In genomic region chr21:45299026-45299863, GRCh38 we compare ENCODE assay signal across 13 cellular contexts. TPM values are rescaled to one million over a fixed set of nuclear protein-coding genes. Genes with fewer than 3 reads are reported as not detected.
DNase-seq lines count a peak whose midpoint lies in the region; ATAC-seq, FAIRE-seq and TF ChIP-seq lines count a peak whose summit lies in the region.
"Had no signal": no experiment of that assay in that cellular context is flagged by ENCODE, and none has a peak within 500 bp of the region (broad histone marks: within the 10 kb centered on the region; RNA-seq: fewer than 3 reads in every experiment).

No MANE protein-coding gene starts in this region.

- H3K4me1 Mint-ChIP-seq in naive thymus-derived CD8-positive, alpha-beta T cell: peaks cover 4 to 24% (median 20%) of the 10 kb centered on the region in 4 donors

- H3K27ac ChIP-seq in liver (ENCODE audit: low read depth in 1 of 2, low read length in 2 of 2) (peak overlapping the region in 1 of 2 donors; percentile 48), HepG2 (ENCODE audit: extremely low read length, insufficient read depth, low read length) (no peak overlapping the region), cardiac muscle cell (peak overlapping the region; percentile 48)

- POLR2A ChIA-PET in HepG2 (lab: Yijun Ruan, JAX): interaction anchor here (1.0 kb wide), 1 partner anchor 10 kb away, joined by 3 read pairs; no protein-coding TSS in a partner anchor
- POLR2A ChIA-PET in naive thymus-derived CD8-positive, alpha-beta T cell (lab: Charles Lee): interaction anchor here (1.1 kb wide), 1 partner anchor 24 kb away, joined by 3 read pairs; no protein-coding TSS in a partner anchor

- WGBS in liver: 82% methylated on average over 22 of the region's 22 CpGs
- 98% methylated on average over 21 of the region's 22 CpGs for WGBS in HepG2 (ENCODE audit: low lambda C conversion rate)

- CTCF ChIA-PET in HepG2 (lab: Yijun Ruan, JAX; ENCODE audit: low intra/inter-chr PET ratio, low total read pairs): no interaction called here

- DNase-seq in HepG2 (ENCODE audit: low spot score): no peak
- DNase-seq in cardiac muscle cell (ENCODE audit: low read depth in 1 of 2, low spot score in 1 of 2): peak in 1 of 2 donors; percentile 58
- no peak for DNase-seq in naive thymus-derived CD8-positive, alpha-beta T cell
- no peak for DNase-seq in GM13977 (ENCODE audit: low spot score)
- no peak for DNase-seq in T-helper 1 cell
- DNase-seq in NCI-H1930 (lab: John Stamatoyannopoulos, UW): no peak
- DNase-seq: MM.1S, NCI-H2227 treated with DMSO at 0.1 percent for 48 hours had no signal

- no peaks in the 10 kb centered on the region for H4K20me1 ChIP-seq in HepG2 (ENCODE audit: insufficient read depth, low read length)

- H3K9me3 ChIP-seq in liver (ENCODE audit: control insufficient read depth in 4 of 4, low read length in 3 of 4) (no peaks in the 10 kb centered on the region), HepG2 (ENCODE audit: low read length) (no peaks in the 10 kb centered on the region), cardiac muscle cell (ENCODE audit: low read depth) (no peaks in the 10 kb centered on the region)

- H3K27me3 ChIP-seq in liver (ENCODE audit: control insufficient read depth in 4 of 4, insufficient read depth in 4 of 4, low read length in 3 of 4) (no peaks in the 10 kb centered on the region), HepG2 (ENCODE audit: control insufficient read depth in 1 of 2, insufficient read depth in 2 of 2, low read length in 2 of 2) (no peaks in the 10 kb centered on the region), cardiac muscle cell (no peaks in the 10 kb centered on the region)

- TF ChIP-seq POLR2A in HepG2 (IDR thresholded peaks at IDR 0.05; ENCODE audit: insufficient read depth in 1 of 2, low read depth in 2 of 2, low read length in 2 of 2): no peak

- in situ Hi-C loops in HepG2 (cut with HindIII; ENCODE audit: extremely low pct_ligation_motif_present, low pct_unique_long_range_greater_than_20kb) (no loop called here), GM13977 (cut with MboI; ENCODE audit: low pct_unique_long_range_greater_than_20kb, low sequenced_read_pairs, unreplicated experiment) (no loop called here)

- TF ChIP-seq CTCF in liver (IDR thresholded peaks at IDR 0.05; ENCODE audit: low read depth, low read length, missing input control): no peak
- TF ChIP-seq CTCF in HepG2 (CRISPR knock-in tag; IDR thresholded peaks at IDR 0.05): no peak
- no peak for TF ChIP-seq CTCF in cardiac muscle cell (IDR thresholded peaks at IDR 0.05; ENCODE audit: low read depth, low read length)
- no peak for TF ChIP-seq CTCF in GM13977 (IDR thresholded peaks at IDR 0.05; ENCODE audit: extremely low read depth, insufficient read depth, missing control alignments)

- H3K4me3 ChIP-seq in liver (ENCODE audit: low read depth in 1 of 3, low read length in 3 of 3) (no peak overlapping the region), HepG2 (replicated peaks in 1 of 3; ENCODE audit: insufficient read depth in 1 of 3, low read depth in 2 of 3, low read length in 3 of 3) (no peak overlapping the region), cardiac muscle cell (no peak overlapping the region)
- H3K4me3 ChIP-seq: GM23338 had no signal

- H3K27ac Mint-ChIP-seq in naive thymus-derived CD8-positive, alpha-beta T cell: peak overlapping the region in 7 of 10 donors; percentile 6 to 81 (median 44)
- H3K27ac Mint-ChIP-seq: GM23338 had no signal

- H3K9ac ChIP-seq in liver (ENCODE audit: low read depth in 1 of 2, low read length in 2 of 2) (peak overlapping the region in 1 of 2 donors; percentile 6), HepG2 (ENCODE audit: insufficient read depth, low read depth, low read length) (no peak overlapping the region)

- no peak for FAIRE-seq in HepG2 (lab: Jason Lieb, UNC)
- FAIRE-seq: GM19239, urothelium cell line had no signal

- peaks cover 0 to 11% (median 0%) of the 10 kb centered on the region in 3 donors for H3K36me3 Mint-ChIP-seq in naive thymus-derived CD8-positive, alpha-beta T cell

- BruUV-seq in HepG2 (replicated peaks; lab: Mats Ljungman, UMichigan): no TSS peak

- H3K9me3 Mint-ChIP-seq in naive thymus-derived CD8-positive, alpha-beta T cell: no peaks in the 10 kb centered on the region
- H3K9me3 Mint-ChIP-seq: GM23338 had no signal

- H2AFZ ChIP-seq in HepG2 (ENCODE audit: low read length): no peak overlapping the region
- H2AFZ ChIP-seq: GM23338 had no signal

- H3K36me3 ChIP-seq in liver (ENCODE audit: control insufficient read depth in 4 of 4, insufficient read depth in 3 of 4, low read depth in 1 of 4, low read length in 3 of 4) (no peaks in the 10 kb centered on the region), HepG2 (replicated peaks in 1 of 2; ENCODE audit: control insufficient read depth in 1 of 2, insufficient read depth in 2 of 2, low read length in 2 of 2) (no peaks in the 10 kb centered on the region), cardiac muscle cell (no peaks in the 10 kb centered on the region)

- no peak overlapping the region for H3K4me2 ChIP-seq in HepG2 (ENCODE audit: low read depth, low read length)
- H3K4me2 ChIP-seq: GM23338 had no signal

- ATAC-seq in HepG2: no peak
- ATAC-seq in naive thymus-derived CD8-positive, alpha-beta T cell: no peak
- ATAC-seq in HG03039 (IDR thresholded peaks at IDR 0.05; ENCODE audit: unreplicated experiment): no peak

- H3K79me2 ChIP-seq in HepG2 (ENCODE audit: insufficient read depth, low read length): no peaks in the 10 kb centered on the region

- TF ChIP-seq EP300 in HepG2 (IDR thresholded peaks at IDR 0.05; ENCODE audit: low read depth in 2 of 2, low read length in 2 of 2): no peak
- TF ChIP-seq EP300 in HepG2 (CRISPR knock-in tag; IDR thresholded peaks at IDR 0.05; ENCODE audit: borderline replicate concordance): no peak

- intact Hi-C loops in HepG2 (cut with micrococcal nuclease; ENCODE audit: unreplicated experiment): loop anchor here (10.0 kb wide), 1 partner anchor 106 kb away; the partner anchor contains the start of gene COL18A1

- H3K27me3 Mint-ChIP-seq in naive thymus-derived CD8-positive, alpha-beta T cell: peaks cover 0 to 8% (median 0%) of the 10 kb centered on the region in 5 donors

- H3K4me1 ChIP-seq in liver (ENCODE audit: control insufficient read depth in 4 of 4, insufficient read depth in 4 of 4, low read length in 3 of 4) (peaks cover 3 to 27% (median 8%) of the 10 kb centered on the region in 4 donors), HepG2 (ENCODE audit: insufficient read depth, low read length) (peaks cover 47% of the 10 kb centered on the region), cardiac muscle cell (ENCODE audit: low read depth) (peaks cover 23% of the 10 kb centered on the region)

- TF ChIP-seq RAD21 in liver (IDR thresholded peaks at IDR 0.05): no peak
- TF ChIP-seq RAD21 in HepG2 (CRISPR knock-in tag; IDR thresholded peaks at IDR 0.05): no peak

- H3K4me3 Mint-ChIP-seq in naive thymus-derived CD8-positive, alpha-beta T cell: no peak overlapping the region
- H3K4me3 Mint-ChIP-seq: GM23338 had no signal

TF ChIP-seq in liver, 16 proteins besides CTCF, POLR2A, EP300 and RAD21 (continues in another document):
- TF ChIP-seq SP1 (IDR thresholded peaks at IDR 0.05): peak; percentile 10
- TF ChIP-seq MAX (IDR thresholded peaks at IDR 0.05): no peak
- TF ChIP-seq TAF1 (conservative IDR thresholded peaks at IDR 0.05): no peak
- TF ChIP-seq RXRA (IDR thresholded peaks at IDR 0.05): peak in 1 of 2 donors; percentile 25
- TF ChIP-seq GABPA (IDR thresholded peaks at IDR 0.05 in 1 of 2, conservative IDR thresholded peaks at IDR 0.05 in 1 of 2): no peak
- TF ChIP-seq YY1 (IDR thresholded peaks at IDR 0.05): no peak

TF ChIP-seq in HepG2, 621 proteins besides CTCF, POLR2A, EP300 and RAD21:
- no peak for TF ChIP-seq ZNF138 (CRISPR knock-in tag; IDR thresholded peaks at IDR 0.05; ENCODE audit: low read depth)

RNA-seq across cellular contexts. Expression of gene POFUT2, which starts 11.6 kb away (rescaled TPM):
- total RNA-seq in liver (10 to 100 TPM in 1 of 2 donors, 1 to 10 TPM in 1; 7.4 to 15.6 TPM), HepG2 (2016; rRNA removed; fragmentation: Illumina TruSeq; extraction: Trizol) (9.8 and 24.0 TPM in 2 replicates), cardiac muscle cell (39.6 and 46.1 TPM in 2 replicates)
- polyA plus RNA-seq in liver (1 to 10 TPM; 3.3 to 8.4 TPM), HepG2 (2011; rRNA removed) (21.7 and 22.8 TPM in 2 replicates), cardiac muscle cell (46.8 and 50.4 TPM in 2 replicates)
- 2.9 and 4.1 TPM in 2 replicates for total RNA-seq in HepG2 (2016; cell fraction: cytosol; rRNA removed; fragmentation: Illumina TruSeq; extraction: Trizol; ENCODE audit: low read depth)
- total RNA-seq in HepG2 (2016; cell fraction: insoluble cytoplasmic fraction; rRNA removed; fragmentation: Illumina TruSeq; extraction: Trizol): 8.5 and 20.1 TPM in 2 replicates
- total RNA-seq in HepG2 (2016; cell fraction: membrane; rRNA removed; fragmentation: Illumina TruSeq; extraction: Trizol): 7.7 and 7.9 TPM in 2 replicates
- total RNA-seq in HepG2 (2016; cell fraction: nucleus; rRNA removed; fragmentation: Illumina TruSeq; extraction: Trizol): 29.0 and 30.4 TPM in 2 replicates
- polyA plus RNA-seq in HepG2 (2011; cell fraction: cytosol; rRNA removed): 14.9 and 16.0 TPM in 2 replicates
- 67.0 and 84.3 TPM in 2 replicates for polyA plus RNA-seq in HepG2 (2011; cell fraction: nucleus; rRNA removed)
- 25.3 and 34.5 TPM in 2 replicates for polyA plus RNA-seq in HepG2 (2012)
- 3.3 and 3.7 TPM in 2 replicates for polyA plus RNA-seq in HepG2 (2016; cell fraction: cytosol; fragmentation: Illumina TruSeq; extraction: Trizol; ENCODE audit: low read depth)
- polyA plus RNA-seq in HepG2 (2016; cell fraction: insoluble cytoplasmic fraction; fragmentation: Illumina TruSeq; extraction: Trizol; ENCODE audit: low read depth): 7.8 and 10.0 TPM in 2 replicates
- 6.3 and 6.9 TPM in 2 replicates for polyA plus RNA-seq in HepG2 (2016; cell fraction: membrane; fragmentation: Illumina TruSeq; extraction: Trizol; ENCODE audit: low read depth)
- 66.5 TPM in 2 replicates for polyA plus RNA-seq in HepG2 (2016; cell fraction: nucleus; fragmentation: Illumina TruSeq; extraction: Trizol; ENCODE audit: insufficient read depth, low read depth)
- polyA minus RNA-seq in HepG2 (2011; rRNA and poly(A)+ RNA removed; ENCODE audit: low replicate concordance): 10.4 and 14.1 TPM in 2 replicates
- 8.6 and 9.1 TPM in 2 replicates for polyA minus RNA-seq in HepG2 (2011; cell fraction: cytosol; rRNA and poly(A)+ RNA removed)
- 22.9 and 23.1 TPM in 2 replicates for polyA minus RNA-seq in HepG2 (2011; cell fraction: nucleus; rRNA and poly(A)+ RNA removed)
- 10 to 100 TPM; 37.4 to 44.7 TPM for total RNA-seq in naive thymus-derived CD8-positive, alpha-beta T cell
- 1 to 10 TPM; 2.7 to 5.5 (median 3.5) TPM for polyA plus RNA-seq in naive thymus-derived CD8-positive, alpha-beta T cell
